ENCODE assay signal across 23 cellular contexts in the genomic region with DNA sequence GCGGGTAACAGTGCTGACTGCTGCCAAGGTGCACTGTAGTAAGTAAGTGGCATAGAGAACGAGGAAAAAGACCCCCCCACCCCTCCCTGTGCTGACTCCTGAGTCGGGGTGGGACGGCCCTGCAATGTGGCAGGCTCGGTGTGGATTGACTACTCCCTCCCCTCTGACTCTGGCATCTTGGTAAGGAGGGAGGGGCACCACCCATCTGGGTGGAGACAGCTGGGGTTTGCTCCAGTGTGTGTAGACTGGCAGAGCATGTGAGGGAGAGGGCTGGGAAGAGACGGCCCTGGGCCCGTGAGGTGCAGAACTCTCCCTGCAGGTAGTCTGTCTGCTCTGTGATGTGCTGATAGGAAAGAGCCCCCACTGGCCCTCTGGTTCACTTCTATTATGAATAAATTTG. TPM values are rescaled to one million over a fixed set of nuclear protein-coding genes. Genes with fewer than 3 reads are reported as not detected.
DNase-seq lines count a peak whose midpoint lies in the region; ATAC-seq and TF ChIP-seq lines count a peak whose summit lies in the region.
"Had no signal": no experiment of that assay in that cellular context is flagged by ENCODE, and none has a peak within 500 bp of the region (broad histone marks: within the 10 kb centered on the region; RNA-seq: fewer than 3 reads in every experiment).

No MANE protein-coding gene starts in this region.

- H3K36me3 Mint-ChIP-seq in CD4-positive, alpha-beta T cell (ENCODE audit: low read depth) = peaks cover 75% of the 10 kb centered on the region
- H3K36me3 Mint-ChIP-seq in T-cell = peaks cover 49% of the 10 kb centered on the region

- peak; percentile 37 for ATAC-seq in CD4-positive, alpha-beta T cell (ENCODE audit: poor library complexity)
- ATAC-seq in T-cell (replicated peaks in 1 of 4) = peak in 1 of 4 experiments; percentile 31
- ATAC-seq: gastrocnemius medialis, left colon, right cardiac atrium had no signal

- peak overlapping the region; percentile 49 for H3K4me3 Mint-ChIP-seq in CD4-positive, alpha-beta T cell
- peak overlapping the region in 2 of 3 donors; percentile 24 to 40 for H3K4me3 Mint-ChIP-seq in T-cell
- H3K4me3 Mint-ChIP-seq: activated B cell treated with CpG ODN at 0.5 μM for 24 hours had no signal

- no peaks in the 10 kb centered on the region for H3K9me3 ChIP-seq in CD4-positive, alpha-beta T cell (ENCODE audit: control insufficient read depth, low read length)
- H3K9me3 ChIP-seq: breast epithelium, gastrocnemius medialis, neutrophil had no signal

- no peak overlapping the region for H3K27ac ChIP-seq in CD4-positive, alpha-beta T cell (ENCODE audit: low read depth, low read length)
- H3K27ac ChIP-seq: breast epithelium, gastrocnemius medialis, neutrophil had no signal

- no peak for TF ChIP-seq CTCF in CD4-positive, alpha-beta T cell (IDR thresholded peaks at IDR 0.05)

- no peaks in the 10 kb centered on the region for H3K27me3 Mint-ChIP-seq in CD4-positive, alpha-beta T cell
- no peaks in the 10 kb centered on the region for H3K27me3 Mint-ChIP-seq in T-cell
- H3K27me3 Mint-ChIP-seq: activated B cell treated with CpG ODN at 0.5 μM for 24 hours; CD4-positive, CD25-positive, alpha-beta regulatory T cell; IgD-negative memory B cell had no signal

- CTCF ChIA-PET in CD4-positive, alpha-beta T cell (lab: Charles Lee) = no interaction called here
- CTCF ChIA-PET in T-cell (lab: Charles Lee) = interaction anchor here (0.6 to 1.0 kb wide), 2 partner anchors 12 to 123 kb away, joined by 3 to 9 read pairs; no protein-coding TSS in a partner anchor

- no peaks in the 10 kb centered on the region for H3K9me3 Mint-ChIP-seq in CD4-positive, alpha-beta T cell
- peaks cover 0 to 2% (median 0%) of the 10 kb centered on the region in 3 donors for H3K9me3 Mint-ChIP-seq in T-cell

- H3K27me3 ChIP-seq in CD4-positive, alpha-beta T cell (ENCODE audit: control insufficient read depth, insufficient read depth, low read length) = no peaks in the 10 kb centered on the region
- H3K27me3 ChIP-seq: breast epithelium, gastrocnemius medialis, neutrophil had no signal

- intact Hi-C loops in CD4-positive, alpha-beta T cell (cut with DNase I, micrococcal nuclease) = no loop called here

- peak; percentile 43 for DNase-seq in NCI-H82 (lab: John Stamatoyannopoulos, UW)
- DNase-seq in NCI-H82 treated with DMSO at 0.1 percent for 48 hours (lab: John Stamatoyannopoulos, UW; ENCODE audit: unreplicated experiment) = no peak
- DNase-seq in CD4-positive, alpha-beta T cell = peak in 1 of 10 experiments; percentile 28
- DNase-seq in T-cell = no peak
- DNase-seq in mesenteric fat pad (ENCODE audit: low spot score) = peak; percentile 76
- DNase-seq in putamen (ENCODE audit: low spot score) = no peak
- DNase-seq in nucleus accumbens (lab: John Stamatoyannopoulos, UW) = no peak
- no peak for DNase-seq in DMS53 treated with DMSO at 0.1 percent for 48 hours (lab: John Stamatoyannopoulos, UW; ENCODE audit: unreplicated experiment)
- DNase-seq: ACHN; activated B cell treated with CpG ODN at 0.5 μM for 24 hours; CD4-positive, CD25-positive, alpha-beta regulatory T cell; gastrocnemius medialis; left colon; NCI-H2081; NCI-H526; right cardiac atrium; SHP77 treated with DMSO at 0.1 percent for 48 hours; stimulated activated naive CD4-positive, alpha-beta T cell; T-helper 1 cell; trophoblast cell had no signal

- POLR2A ChIA-PET in CD4-positive, alpha-beta T cell (lab: Charles Lee) = interaction anchor here (1.0 to 1.3 kb wide), 3 partner anchors 10 to 69 kb away, joined by 3 to 4 read pairs (median 3); a partner anchor contains a TSS
- POLR2A ChIA-PET in T-cell (lab: Charles Lee) = no interaction called here

- peaks cover 37% of the 10 kb centered on the region for H3K4me1 Mint-ChIP-seq in CD4-positive, alpha-beta T cell (ENCODE audit: low read depth)
- H3K4me1 Mint-ChIP-seq in T-cell = peaks cover 24 to 34% (median 33%) of the 10 kb centered on the region in 3 donors
- H3K4me1 Mint-ChIP-seq: activated B cell treated with CpG ODN at 0.5 μM for 24 hours, IgD-negative memory B cell had no signal

- peak overlapping the region; percentile 71 for H3K27ac Mint-ChIP-seq in CD4-positive, alpha-beta T cell
- H3K27ac Mint-ChIP-seq in T-cell = peak overlapping the region; percentile 64 to 86
- H3K27ac Mint-ChIP-seq: activated B cell treated with CpG ODN at 0.5 μM for 24 hours had no signal

RNA-seq across cellular contexts. Expression of a gene that starts 31.0 kb away (rescaled TPM):
- 10 to 100 TPM; 10.3 to 10.4 TPM for total RNA-seq in CD4-positive, alpha-beta T cell
- total RNA-seq in T-cell (10 to 100 TPM; 14.2 to 42.8 (median 19.2) TPM), mesenteric fat pad (0.16 TPM)
- total RNA-seq: activated B cell treated with CpG ODN at 0.5 μM for 24 hours had no signal

Comparison
In these comparisons a context has a peak if more than half of its experiments do, and no peak if none do; other contexts are left out.
1. DNase-seq: peak in NCI-H82 (single experiment) and mesenteric fat pad (single experiment); none in NCI-H82 treated with DMSO at 0.1 percent for 48 hours (single experiment), T-cell (0 of 34), putamen (single experiment), nucleus accumbens (0 of 56) and DMS53 treated with DMSO at 0.1 percent for 48 hours (single experiment).